In genomic region chr1:178724386-178724733, GRCh38 we compare ENCODE assay signal across 1 cellular context.
TF ChIP-seq lines count a peak whose summit lies in the region.

No MANE protein-coding gene starts in this region.

TF ChIP-seq in GM12878, 131 proteins besides CTCF, POLR2A, EP300 and RAD21 (continued from another document):
- TF ChIP-seq CEBPZ (IDR thresholded peaks at IDR 0.05; ENCODE audit: low read depth, low read length) (no peak), RBBP5 (conservative IDR thresholded peaks at IDR 0.05) (no peak), SPI1 (IDR thresholded peaks at IDR 0.05; ENCODE audit: borderline replicate concordance, insufficient read depth, low read depth, low read length) (no peak), CHD2 (IDR thresholded peaks at IDR 0.05; ENCODE audit: borderline replicate concordance, low read depth, low read length) (no peak), KDM1A (IDR thresholded peaks at IDR 0.05; ENCODE audit: borderline replicate concordance) (no peak), HSF1 (IDR thresholded peaks at IDR 0.05; ENCODE audit: low read depth, low read length) (no peak), MEF2B (IDR thresholded peaks at IDR 0.05; ENCODE audit: partially characterized antibody, poor library complexity, severe bottlenecking) (no peak), CREB1 (IDR thresholded peaks at IDR 0.05; ENCODE audit: low read depth) (no peak), REST (IDR thresholded peaks at IDR 0.05; ENCODE audit: low read depth, low read length) (no peak), POLR2AphosphoS2 (IDR thresholded peaks at IDR 0.05; ENCODE audit: low read depth, low read length) (no peak), ZNF687 (IDR thresholded peaks at IDR 0.05) (no peak), IRF3 (IDR thresholded peaks at IDR 0.05) (no peak), CHD4 (IDR thresholded peaks at IDR 0.05) (no peak), RUNX3 (IDR thresholded peaks at IDR 0.05; ENCODE audit: low read length) (no peak)
- TF ChIP-seq, protein P1, sequence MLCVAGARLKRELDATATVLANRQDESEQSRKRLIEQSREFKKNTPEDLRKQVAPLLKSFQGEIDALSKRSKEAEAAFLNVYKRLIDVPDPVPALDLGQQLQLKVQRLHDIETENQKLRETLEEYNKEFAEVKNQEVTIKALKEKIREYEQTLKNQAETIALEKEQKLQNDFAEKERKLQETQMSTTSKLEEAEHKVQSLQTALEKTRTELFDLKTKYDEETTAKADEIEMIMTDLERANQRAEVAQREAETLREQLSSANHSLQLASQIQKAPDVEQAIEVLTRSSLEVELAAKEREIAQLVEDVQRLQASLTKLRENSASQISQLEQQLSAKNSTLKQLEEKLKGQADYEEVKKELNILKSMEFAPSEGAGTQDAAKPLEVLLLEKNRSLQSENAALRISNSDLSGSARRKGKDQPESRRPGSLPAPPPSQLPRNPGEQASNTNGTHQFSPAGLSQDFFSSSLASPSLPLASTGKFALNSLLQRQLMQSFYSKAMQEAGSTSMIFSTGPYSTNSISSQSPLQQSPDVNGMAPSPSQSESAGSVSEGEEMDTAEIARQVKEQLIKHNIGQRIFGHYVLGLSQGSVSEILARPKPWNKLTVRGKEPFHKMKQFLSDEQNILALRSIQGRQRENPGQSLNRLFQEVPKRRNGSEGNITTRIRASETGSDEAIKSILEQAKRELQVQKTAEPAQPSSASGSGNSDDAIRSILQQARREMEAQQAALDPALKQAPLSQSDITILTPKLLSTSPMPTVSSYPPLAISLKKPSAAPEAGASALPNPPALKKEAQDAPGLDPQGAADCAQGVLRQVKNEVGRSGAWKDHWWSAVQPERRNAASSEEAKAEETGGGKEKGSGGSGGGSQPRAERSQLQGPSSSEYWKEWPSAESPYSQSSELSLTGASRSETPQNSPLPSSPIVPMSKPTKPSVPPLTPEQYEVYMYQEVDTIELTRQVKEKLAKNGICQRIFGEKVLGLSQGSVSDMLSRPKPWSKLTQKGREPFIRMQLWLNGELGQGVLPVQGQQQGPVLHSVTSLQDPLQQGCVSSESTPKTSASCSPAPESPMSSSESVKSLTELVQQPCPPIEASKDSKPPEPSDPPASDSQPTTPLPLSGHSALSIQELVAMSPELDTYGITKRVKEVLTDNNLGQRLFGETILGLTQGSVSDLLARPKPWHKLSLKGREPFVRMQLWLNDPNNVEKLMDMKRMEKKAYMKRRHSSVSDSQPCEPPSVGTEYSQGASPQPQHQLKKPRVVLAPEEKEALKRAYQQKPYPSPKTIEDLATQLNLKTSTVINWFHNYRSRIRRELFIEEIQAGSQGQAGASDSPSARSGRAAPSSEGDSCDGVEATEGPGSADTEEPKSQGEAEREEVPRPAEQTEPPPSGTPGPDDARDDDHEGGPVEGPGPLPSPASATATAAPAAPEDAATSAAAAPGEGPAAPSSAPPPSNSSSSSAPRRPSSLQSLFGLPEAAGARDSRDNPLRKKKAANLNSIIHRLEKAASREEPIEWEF (IDR thresholded peaks at IDR 0.05; ENCODE audit: insufficient replicate concordance, low read depth, low read length), result no peak
TF ChIP-seq in GM12878: peak in this region for 0.
